1 cellular context compared by ENCODE assay signal in the genomic region with DNA sequence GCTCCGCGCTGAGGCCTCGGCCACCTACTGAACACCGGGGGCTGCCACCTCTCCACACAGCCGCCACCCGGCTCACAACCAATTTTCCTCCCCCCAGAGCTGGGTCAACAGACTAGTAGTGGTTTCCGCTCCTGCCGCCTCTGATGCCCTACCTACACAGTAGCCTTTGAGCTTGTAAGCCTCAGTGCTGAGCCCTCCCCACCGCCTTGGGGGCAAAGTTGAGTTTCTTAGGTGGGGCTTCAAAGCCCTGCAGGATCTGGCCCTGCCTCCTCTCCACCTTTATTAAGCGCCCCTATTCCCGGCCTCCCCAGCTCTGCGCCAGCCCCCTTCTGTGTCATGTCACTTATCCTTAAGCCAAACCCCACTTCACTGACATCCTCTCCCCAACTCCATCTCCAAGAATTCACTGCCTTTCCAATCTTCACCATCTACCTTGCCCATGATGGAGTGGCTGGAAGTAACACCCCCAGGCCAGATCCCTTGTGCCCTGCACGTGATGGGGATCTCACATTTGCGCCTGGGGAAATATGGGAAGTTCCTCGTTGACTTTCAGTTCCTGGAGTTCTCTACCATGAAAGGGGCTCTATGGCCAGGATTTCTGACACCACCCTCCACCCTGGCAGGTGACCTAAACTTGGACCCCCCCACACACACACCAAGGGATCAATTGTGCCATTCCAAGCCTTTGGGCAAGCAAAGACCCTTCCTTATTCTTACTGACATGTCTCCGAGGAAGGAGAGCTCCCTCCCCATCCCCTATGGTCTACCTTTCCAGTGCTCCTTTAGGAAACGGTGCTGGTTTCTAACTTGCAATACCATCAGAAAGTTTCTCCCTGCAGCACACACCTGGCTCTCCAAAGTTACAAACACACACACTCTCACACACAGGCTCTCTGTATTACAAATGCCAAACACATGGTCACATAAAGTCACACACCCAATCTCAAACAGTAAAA.
TF ChIP-seq lines count a peak whose summit lies in the region.

No MANE protein-coding gene starts in this region.

TF ChIP-seq in HCT116, 20 proteins besides CTCF, POLR2A, EP300 and RAD21:
- TF ChIP-seq CBX3 (IDR thresholded peaks at IDR 0.05; ENCODE audit: low read depth) (no peak), EGR1 (IDR thresholded peaks at IDR 0.05; ENCODE audit: low read depth) (no peak), FOSL1 (IDR thresholded peaks at IDR 0.05; ENCODE audit: low read depth) (no peak), YY1 (IDR thresholded peaks at IDR 0.05; ENCODE audit: extremely low read depth, insufficient replicate concordance, low read depth, low read length) (no peak), SIN3A (IDR thresholded peaks at IDR 0.05; ENCODE audit: low read depth) (no peak), TCF7L2 (IDR thresholded peaks at IDR 0.05; ENCODE audit: borderline replicate concordance, extremely low read depth, insufficient read depth, insufficient read length) (no peak), EZH2phosphoT487 (IDR thresholded peaks at IDR 0.05; ENCODE audit: borderline replicate concordance) (no peak), ELF1 (IDR thresholded peaks at IDR 0.05; ENCODE audit: borderline replicate concordance, low read depth) (no peak), ZNF274 (IDR thresholded peaks at IDR 0.05; ENCODE audit: low read depth, low read length) (no peak)
- TF ChIP-seq, protein P1, sequence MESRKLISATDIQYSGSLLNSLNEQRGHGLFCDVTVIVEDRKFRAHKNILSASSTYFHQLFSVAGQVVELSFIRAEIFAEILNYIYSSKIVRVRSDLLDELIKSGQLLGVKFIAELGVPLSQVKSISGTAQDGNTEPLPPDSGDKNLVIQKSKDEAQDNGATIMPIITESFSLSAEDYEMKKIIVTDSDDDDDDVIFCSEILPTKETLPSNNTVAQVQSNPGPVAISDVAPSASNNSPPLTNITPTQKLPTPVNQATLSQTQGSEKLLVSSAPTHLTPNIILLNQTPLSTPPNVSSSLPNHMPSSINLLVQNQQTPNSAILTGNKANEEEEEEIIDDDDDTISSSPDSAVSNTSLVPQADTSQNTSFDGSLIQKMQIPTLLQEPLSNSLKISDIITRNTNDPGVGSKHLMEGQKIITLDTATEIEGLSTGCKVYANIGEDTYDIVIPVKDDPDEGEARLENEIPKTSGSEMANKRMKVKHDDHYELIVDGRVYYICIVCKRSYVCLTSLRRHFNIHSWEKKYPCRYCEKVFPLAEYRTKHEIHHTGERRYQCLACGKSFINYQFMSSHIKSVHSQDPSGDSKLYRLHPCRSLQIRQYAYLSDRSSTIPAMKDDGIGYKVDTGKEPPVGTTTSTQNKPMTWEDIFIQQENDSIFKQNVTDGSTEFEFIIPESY (IDR thresholded peaks at IDR 0.05; ENCODE audit: extremely low read depth, insufficient replicate concordance, low read length), result no peak
TF ChIP-seq in HCT116: peak in this region for 0.
